ENCODE assay signal across 8 cellular contexts in genomic region chr7:45768516-45769394, GRCh38.
DNase-seq lines count a peak whose midpoint lies in the region; ATAC-seq, FAIRE-seq and TF ChIP-seq lines count a peak whose summit lies in the region.
"Not testable (repeated sequence)": the region's sequence is repeated elsewhere in the genome, so short reads cannot be mapped to it uniquely, and the experiment has no call there.

No MANE protein-coding gene starts in this region.

- H3K9me3 ChIP-seq in kidney (ENCODE audit: control insufficient read depth in 1 of 2, low read length in 2 of 2) = not testable (repeated sequence)

- H3K9ac ChIP-seq in kidney (ENCODE audit: low read length in 2 of 2) = peak overlapping the region; percentile 84 to 85

- FAIRE-seq in kidney (lab: Jason Lieb, UNC) = not testable (repeated sequence)

- H3K36me3 ChIP-seq in kidney (ENCODE audit: control insufficient read depth in 1 of 2, insufficient read depth in 2 of 2, low read length in 2 of 2) = not testable (repeated sequence)

- H3K27ac ChIP-seq in kidney (ENCODE audit: low read depth in 2 of 2, low read length in 2 of 2) = peak overlapping the region; percentile 88 to 91

- peak; percentile 94 for DNase-seq in AG20443 (ENCODE audit: low spot score)
- peak; percentile 96 to 99 for DNase-seq in NCI-H446 (lab: John Stamatoyannopoulos, UW)
- peak; percentile 95 for DNase-seq in activated CD4-positive, CD25-positive, alpha-beta regulatory T cell treated with anti-CD3 and anti-CD28 coated beads, Interleukin-2, amount 50 U/mL, for 72 hours
- DNase-seq in cerebellum (ENCODE audit: low spot score) = peak; percentile 91
- DNase-seq in kidney = peak; percentile 100
- peak; percentile 92 to 97 for DNase-seq in stimulated activated CD4-positive, alpha-beta T cell treated with anti-CD3 and anti-CD28 coated beads, Interleukin-15, amount 100 ng/mL, for 1 hour (ENCODE audit: low read depth in 1 of 2, low spot score in 1 of 2)

- peak overlapping the region; percentile 68 to 79 for H3K4me3 ChIP-seq in kidney (ENCODE audit: low read length in 2 of 2)

- not testable (repeated sequence) for H3K4me1 ChIP-seq in kidney (ENCODE audit: control insufficient read depth in 1 of 2, insufficient read depth in 1 of 2, low read depth in 1 of 2, low read length in 2 of 2)

- not testable (repeated sequence) for TF ChIP-seq CTCF in kidney (IDR thresholded peaks at IDR 0.05; ENCODE audit: borderline replicate concordance, extremely low read depth, insufficient read depth)

- peak; percentile 100 for ATAC-seq in GM19043 (IDR thresholded peaks at IDR 0.05; ENCODE audit: low read depth, unreplicated experiment)
- peak; percentile 100 for ATAC-seq in HG03354 (IDR thresholded peaks at IDR 0.05; ENCODE audit: poor library complexity, severe bottlenecking, unreplicated experiment)

- intact Hi-C loops in kidney (cut with DNase I) = not testable (repeated sequence)

Comparison
In these comparisons a context has a peak if more than half of its experiments do, and no peak if none do; other contexts are left out.
1. Peak in every context shown above with its lines: DNase-seq, ATAC-seq, H3K4me3 ChIP-seq and H3K27ac ChIP-seq.